1 cellular context compared by ENCODE assay signal in genomic region chr3:150761831-150762661, GRCh38.
TF ChIP-seq lines count a peak whose summit lies in the region.

No MANE protein-coding gene starts in this region.

TF ChIP-seq in HepG2, 621 proteins besides CTCF, POLR2A, EP300 and RAD21 (continued from another document and continues in another):
- TF ChIP-seq ZNF407 (CRISPR knock-in tag; IDR thresholded peaks at IDR 0.05; ENCODE audit: not compliant biosample characterization), result no peak
- no peak for TF ChIP-seq ZNF547 (CRISPR knock-in tag; IDR thresholded peaks at IDR 0.05)
- TF ChIP-seq ZNF18 (CRISPR knock-in tag; IDR thresholded peaks at IDR 0.05; ENCODE audit: insufficient replicate concordance), result no peak
- TF ChIP-seq ZSCAN9 (CRISPR knock-in tag; IDR thresholded peaks at IDR 0.05; ENCODE audit: borderline replicate concordance), result 0 out of 2 replicates have a peak, but pooled peaks have one; percentile 29
- TF ChIP-seq NFE2 (CRISPR knock-in tag; IDR thresholded peaks at IDR 0.05), result no peak
- 0 out of 2 replicates have a peak, but pooled peaks have one; percentile 26 for TF ChIP-seq SIN3A (IDR thresholded peaks at IDR 0.05; ENCODE audit: borderline replicate concordance, low read depth, low read length)
- TF ChIP-seq ZMAT5 (CRISPR knock-in tag; IDR thresholded peaks at IDR 0.05; ENCODE audit: borderline replicate concordance, low read depth), result no peak
- TF ChIP-seq AKNA (CRISPR knock-in tag; IDR thresholded peaks at IDR 0.05; ENCODE audit: borderline replicate concordance), result no peak
- TF ChIP-seq ZNF260 (CRISPR knock-in tag; IDR thresholded peaks at IDR 0.05; ENCODE audit: borderline replicate concordance, low read depth), result no peak
- TF ChIP-seq NBN (conservative IDR thresholded peaks at IDR 0.05), result no peak
- TF ChIP-seq ZNF501 (CRISPR knock-in tag; IDR thresholded peaks at IDR 0.05), result peak; percentile 54; the same call in 1 of the 2 replicates
- TF ChIP-seq SIN3B (IDR thresholded peaks at IDR 0.05; ENCODE audit: low read length), result no peak
- no peak for TF ChIP-seq ZNF337 (CRISPR knock-in tag; IDR thresholded peaks at IDR 0.05; ENCODE audit: borderline replicate concordance, low read depth)
- 0 out of 2 replicates have a peak, but pooled peaks have one; percentile 48 for TF ChIP-seq ZNF609 (CRISPR knock-in tag; IDR thresholded peaks at IDR 0.05; ENCODE audit: borderline replicate concordance)
- TF ChIP-seq ZNF7 (CRISPR knock-in tag; IDR thresholded peaks at IDR 0.05), result no peak
- TF ChIP-seq CREB3 (CRISPR knock-in tag; IDR thresholded peaks at IDR 0.05), result no peak
- TF ChIP-seq SNAI1 (CRISPR knock-in tag; IDR thresholded peaks at IDR 0.05; ENCODE audit: borderline replicate concordance), result 0 out of 2 replicates have a peak, but pooled peaks have one; percentile 52
- no peak for TF ChIP-seq ZNF816 (CRISPR knock-in tag; IDR thresholded peaks at IDR 0.05; ENCODE audit: borderline replicate concordance)
- no peak for TF ChIP-seq ZNF562 (CRISPR knock-in tag; IDR thresholded peaks at IDR 0.05; ENCODE audit: borderline replicate concordance)
- no peak for TF ChIP-seq NFAT5 (CRISPR knock-in tag; IDR thresholded peaks at IDR 0.05)
- TF ChIP-seq ZNF383 (CRISPR knock-in tag; IDR thresholded peaks at IDR 0.05; ENCODE audit: borderline replicate concordance), result no peak
- TF ChIP-seq MTF1 (CRISPR knock-in tag; IDR thresholded peaks at IDR 0.05), result no peak
- TF ChIP-seq ZKSCAN5 (CRISPR knock-in tag; IDR thresholded peaks at IDR 0.05), result no peak
